ENCODE assay signal across 8 cellular contexts in genomic region chr13:27271572-27272096, GRCh38. TPM values are rescaled to one million over a fixed set of nuclear protein-coding genes. Genes with fewer than 3 reads are reported as not detected.
DNase-seq lines count a peak whose midpoint lies in the region; ATAC-seq and TF ChIP-seq lines count a peak whose summit lies in the region.

No MANE protein-coding gene starts in this region.

- no peak overlapping the region for H3K27ac Mint-ChIP-seq in activated T-cell treated with anti-CD3 and anti-CD28 coated beads, Interleukin-2, amount 50 U/mL, for 72 hours
- peak overlapping the region; percentile 75 for H3K27ac Mint-ChIP-seq in type B pancreatic cell

- H3K9me3 ChIP-seq in breast epithelium: no peaks in the 10 kb centered on the region
- no peaks in the 10 kb centered on the region for H3K9me3 ChIP-seq in mesodermal cell (ENCODE audit: control insufficient read depth, low read length)

- TF ChIP-seq POLR2A in breast epithelium (IDR thresholded peaks at IDR 0.05): no peak

- peaks cover 12% of the 10 kb centered on the region for H3K4me1 Mint-ChIP-seq in activated T-cell treated with anti-CD3 and anti-CD28 coated beads, Interleukin-2, amount 50 U/mL, for 72 hours (ENCODE audit: low read depth)
- H3K4me1 Mint-ChIP-seq in type B pancreatic cell (ENCODE audit: unreplicated experiment): peaks cover 9% of the 10 kb centered on the region

- H3K27me3 Mint-ChIP-seq in activated T-cell treated with anti-CD3 and anti-CD28 coated beads, Interleukin-2, amount 50 U/mL, for 72 hours (ENCODE audit: low read depth): peaks cover 7% of the 10 kb centered on the region
- peaks cover 51% of the 10 kb centered on the region for H3K27me3 Mint-ChIP-seq in type B pancreatic cell

- peak overlapping the region; percentile 69 to 91 (median 79) for H3K4me3 ChIP-seq in breast epithelium
- H3K4me3 ChIP-seq in mesodermal cell (ENCODE audit: extremely low read depth, insufficient read depth, low read length, poor library complexity, severe bottlenecking): peak overlapping the region; percentile 58

- H3K9me3 Mint-ChIP-seq in activated T-cell treated with anti-CD3 and anti-CD28 coated beads, Interleukin-2, amount 50 U/mL, for 72 hours: no peaks in the 10 kb centered on the region
- H3K9me3 Mint-ChIP-seq in type B pancreatic cell: no peaks in the 10 kb centered on the region

- 80 to 83% methylated on average over 8 to 9 of the region's 15 CpGs for WGBS in mesodermal cell (ENCODE audit: insufficient coverage in 2 of 2), 2 experiments

- H3K27ac ChIP-seq in breast epithelium (peak overlapping the region; percentile 85 to 96), mesodermal cell (ENCODE audit: low read depth, low read length, severe bottlenecking) (no peak overlapping the region)

- H3K27me3 ChIP-seq in breast epithelium: no peaks in the 10 kb centered on the region

- H3K4me1 ChIP-seq in breast epithelium (no peaks in the 10 kb centered on the region), mesodermal cell (ENCODE audit: control insufficient read depth, insufficient read depth, low read length, poor library complexity, severe bottlenecking) (no peaks in the 10 kb centered on the region)

- DNase-seq in activated T-cell treated with anti-CD3 and anti-CD28 coated beads, Interleukin-2, amount 50 U/mL, for 72 hours: no peak
- DNase-seq in activated T-cell treated with anti-CD3 and anti-CD28 coated beads for 4 hours: no peak
- DNase-seq in breast epithelium (ENCODE audit: low spot score in 2 of 2): no peak
- no peak for DNase-seq in type B pancreatic cell (ENCODE audit: extremely low spot score, unreplicated experiment)
- DNase-seq in stimulated activated CD4-positive, alpha-beta T cell treated with anti-CD3 and anti-CD28 coated beads, Interleukin-2, amount 100 ng/mL, for 24 hours: no peak
- DNase-seq in activated CD4-positive, alpha-beta T cell treated with anti-CD3 and anti-CD28 coated beads, Interleukin-2, amount 50 U/mL, for 4 hours: no peak

- no peak for ATAC-seq in activated T-cell treated with anti-CD3 and anti-CD28 coated beads, Interleukin-2, amount 50 U/mL, for 72 hours (replicated peaks in 1 of 2)
- ATAC-seq in HG02763 (IDR thresholded peaks at IDR 0.05; ENCODE audit: unreplicated experiment): no peak

- intact Hi-C loops in breast epithelium (cut with DNase I; ENCODE audit: low total_unique reads): loop anchor here (10.0 kb wide), 1 partner anchor 97 kb away; the partner anchor contains the start of gene USP12

- peaks cover 0 to 2% of the 10 kb centered on the region in 2 donors for H3K36me3 Mint-ChIP-seq in activated T-cell treated with anti-CD3 and anti-CD28 coated beads, Interleukin-2, amount 50 U/mL, for 72 hours (ENCODE audit: insufficient read depth in 2 of 2)
- no peaks in the 10 kb centered on the region for H3K36me3 Mint-ChIP-seq in type B pancreatic cell

- H3K36me3 ChIP-seq in breast epithelium: no peaks in the 10 kb centered on the region
- no peaks in the 10 kb centered on the region for H3K36me3 ChIP-seq in mesodermal cell (ENCODE audit: control insufficient read depth, insufficient read depth, low read length)

- peak overlapping the region; percentile 89 to 90 for H3K4me3 Mint-ChIP-seq in activated T-cell treated with anti-CD3 and anti-CD28 coated beads, Interleukin-2, amount 50 U/mL, for 72 hours
- H3K4me3 Mint-ChIP-seq in type B pancreatic cell: peak overlapping the region; percentile 89

- TF ChIP-seq CTCF in breast epithelium (IDR thresholded peaks at IDR 0.05) (no peak), type B pancreatic cell (conservative IDR thresholded peaks at IDR 0.05) (no peak)

RNA-seq across cellular contexts. Expression of gene RASL11A, which starts 1.0 kb away (rescaled TPM):
- total RNA-seq in activated T-cell treated with anti-CD3 and anti-CD28 coated beads, Interleukin-2, amount 50 U/mL, for 72 hours: 1 to 10 TPM; 5.6 to 7.3 TPM
- total RNA-seq in breast epithelium (10 to 100 TPM; 20.8 to 62.2 (median 39.3) TPM), type B pancreatic cell (ENCODE audit: low replicate concordance) (15.9 and 19.0 TPM in 2 replicates)
- polyA plus RNA-seq in mesodermal cell (2013, experiment 1 of 2): 0.63 TPM
- 1.7 TPM for polyA plus RNA-seq in mesodermal cell (2013, experiment 2 of 2)

RNA-seq across cellular contexts. Expression of gene RPL21, which starts 20.3 kb away (rescaled TPM):
- total RNA-seq in activated T-cell treated with anti-CD3 and anti-CD28 coated beads, Interleukin-2, amount 50 U/mL, for 72 hours: 1,000 to 10,000 TPM; 1,509 to 1,701 TPM
- 1,000 to 10,000 TPM in 2 of 3 donors, 100 to 1,000 TPM in 1; 979 to 1,473 (median 1,466) TPM for total RNA-seq in breast epithelium
- 2,088 TPM for polyA plus RNA-seq in mesodermal cell (2013, experiment 1 of 2)
- polyA plus RNA-seq in mesodermal cell (2013, experiment 2 of 2): 2,116 TPM
- total RNA-seq in type B pancreatic cell (ENCODE audit: low replicate concordance): 949 and 1,036 TPM in 2 replicates
